In genomic region chr22:17882162-17882561, GRCh38 we compare ENCODE assay signal across 21 cellular contexts.
A peak's percentile ranks its signal among the peaks of the same experiment; 100 is the strongest.
DNase-seq lines count a peak whose midpoint lies in the region; ATAC-seq lines count a peak whose summit lies in the region.
"Had no signal": no experiment of that assay in that cellular context is flagged by ENCODE, and none has a peak within 500 bp of the region (broad histone marks: within the 10 kb centered on the region; RNA-seq: fewer than 3 reads in every experiment).

No MANE protein-coding gene starts in this region.

- no peak overlapping the region for H2AFZ ChIP-seq in neuronal stem cell (ENCODE audit: low read length)
- H2AFZ ChIP-seq: GM23248 had no signal

- peaks cover 0 to 37% (median 11%) of the 10 kb centered on the region in 11 experiments; a peak in 9 of 22 replicates for H4K20me1 ChIP-seq in BLaER1 treated with 17β-estradiol and CSF1 and Interleukin-3, amounts not matched to agents 10 nM and 100 nM

- peaks cover 49 to 91% (median 63%) of the 10 kb centered on the region in 11 experiments; a peak in 21 of 22 replicates for H3K36me3 ChIP-seq in BLaER1 treated with 17β-estradiol and CSF1 and Interleukin-3, amounts not matched to agents 10 nM and 100 nM
- peaks cover 22 to 58% of the 10 kb centered on the region in 2 donors for H3K36me3 ChIP-seq in neuronal stem cell (replicated peaks in 1 of 2; ENCODE audit: control insufficient read depth in 2 of 2, insufficient read depth in 2 of 2, low read length in 2 of 2)

- H3K27me3 ChIP-seq in BLaER1 treated with 17β-estradiol and CSF1 and Interleukin-3, amounts not matched to agents 10 nM and 100 nM, result no peaks in the 10 kb centered on the region
- H3K27me3 ChIP-seq in neuronal stem cell (ENCODE audit: control insufficient read depth in 3 of 3, insufficient read depth in 3 of 3, low read depth in 1 of 3, low read length in 3 of 3), result no peaks in the 10 kb centered on the region
- H3K27me3 ChIP-seq: SJSA1 had no signal

- peaks cover 0 to 2% (median 0%) of the 10 kb centered on the region in 11 experiments; a peak in 1 of 22 replicates for H3K9me3 ChIP-seq in BLaER1 treated with 17β-estradiol and CSF1 and Interleukin-3, amounts not matched to agents 10 nM and 100 nM (replicated peaks in 1 of 11)
- no peaks in the 10 kb centered on the region for H3K9me3 ChIP-seq in T-helper 17 cell (ENCODE audit: control insufficient read depth, low read length, poor library complexity, severe bottlenecking)
- no peaks in the 10 kb centered on the region for H3K9me3 ChIP-seq in neuronal stem cell (replicated peaks in 1 of 2; ENCODE audit: control insufficient read depth in 2 of 2, insufficient read depth in 1 of 2, low read depth in 1 of 2, low read length in 2 of 2)
- H3K9me3 ChIP-seq: SJSA1 had no signal

- no peak overlapping the region for H2BK5ac ChIP-seq in neuronal stem cell (ENCODE audit: low read length)

- peak overlapping the region in 6 of 11 experiments; percentile 24 to 58 (median 37); a peak in 10 of 22 replicates for H3K4me2 ChIP-seq in BLaER1 treated with 17β-estradiol and CSF1 and Interleukin-3, amounts not matched to agents 10 nM and 100 nM
- H3K4me2 ChIP-seq in neuronal stem cell (ENCODE audit: insufficient read depth, low read length, poor library complexity, severe bottlenecking), result no peak overlapping the region

- H3K36me3 Mint-ChIP-seq in T-helper 17 cell (ENCODE audit: low read depth), result peaks cover 12% of the 10 kb centered on the region

- peaks cover 11% of the 10 kb centered on the region for H3K4me1 Mint-ChIP-seq in T-helper 17 cell
- H3K4me1 Mint-ChIP-seq: CD4-positive, CD25-positive, alpha-beta regulatory T cell had no signal

- H3K4me3 ChIP-seq in BLaER1 treated with 17β-estradiol and CSF1 and Interleukin-3, amounts not matched to agents 10 nM and 100 nM, result no peak overlapping the region
- H3K4me3 ChIP-seq in neuronal stem cell (ENCODE audit: low read length in 2 of 2), result no peak overlapping the region
- H3K4me3 ChIP-seq: GM23248, SJSA1 had no signal

- H3K27ac ChIP-seq in BLaER1 treated with 17β-estradiol and CSF1 and Interleukin-3, amounts not matched to agents 10 nM and 100 nM, result no peak overlapping the region
- no peak overlapping the region for H3K27ac ChIP-seq in neuronal stem cell (replicated peaks; ENCODE audit: low read length)
- H3K27ac ChIP-seq: GM23248, SJSA1 had no signal

- no peak overlapping the region for H3K18ac ChIP-seq in neuronal stem cell (ENCODE audit: low read length)

- no peaks in the 10 kb centered on the region for H3K27me3 Mint-ChIP-seq in T-helper 17 cell
- H3K27me3 Mint-ChIP-seq: CD4-positive, CD25-positive, alpha-beta regulatory T cell had no signal

- peaks cover 0 to 23% (median 14%) of the 10 kb centered on the region in 10 experiments; a peak in 13 of 20 replicates for H3K4me1 ChIP-seq in BLaER1 treated with 17β-estradiol and CSF1 and Interleukin-3, amounts not matched to agents 10 nM and 100 nM
- no peaks in the 10 kb centered on the region for H3K4me1 ChIP-seq in neuronal stem cell (ENCODE audit: control insufficient read depth in 2 of 2, insufficient read depth in 1 of 2, low read depth in 1 of 2, low read length in 2 of 2)
- H3K4me1 ChIP-seq: SJSA1 had no signal

- no peak overlapping the region for H3K23ac ChIP-seq in neuronal stem cell (ENCODE audit: low read depth, low read length, poor library complexity)

- no peak overlapping the region for H3K4me3 Mint-ChIP-seq in T-helper 17 cell
- H3K4me3 Mint-ChIP-seq: CD4-positive, CD25-positive, alpha-beta regulatory T cell had no signal

- no peak for ATAC-seq in T-helper 17 cell

- no peak overlapping the region for H3K4ac ChIP-seq in neuronal stem cell (ENCODE audit: low read length)

- peak overlapping the region in 1 of 11 experiments; percentile 35; a peak in 2 of 22 replicates for H3K9ac ChIP-seq in BLaER1 treated with 17β-estradiol and CSF1 and Interleukin-3, amounts not matched to agents 10 nM and 100 nM
- H3K9ac ChIP-seq in neuronal stem cell (ENCODE audit: low read depth, low read length, poor library complexity), result peak overlapping the region; percentile 64
- H3K9ac ChIP-seq: GM23248 had no signal

- no peak overlapping the region for H4K91ac ChIP-seq in neuronal stem cell (ENCODE audit: low read depth, low read length, poor library complexity)

- no peak overlapping the region for H2BK120ac ChIP-seq in neuronal stem cell (ENCODE audit: low read depth, low read length)

- peak overlapping the region; percentile 84 for H3K27ac Mint-ChIP-seq in T-helper 17 cell
- H3K27ac Mint-ChIP-seq: CD4-positive, CD25-positive, alpha-beta regulatory T cell had no signal

- H2BK15ac ChIP-seq in neuronal stem cell (ENCODE audit: low read length), result no peak overlapping the region

- no peak overlapping the region for H2BK12ac ChIP-seq in neuronal stem cell (ENCODE audit: low read length)

- no CpG with 5 or more reads among the region's 2 CpGs for WGBS in neuronal stem cell (ENCODE audit: extremely low coverage in 2 of 2, insufficient read length in 2 of 2, insufficient replicate concordance in 1 of 2), 2 donors

- H3K79me1 ChIP-seq in neuronal stem cell (ENCODE audit: low read depth, low read length), result no peaks in the 10 kb centered on the region

- no peak overlapping the region for H4K8ac ChIP-seq in neuronal stem cell (ENCODE audit: low read depth, low read length)

- no peak overlapping the region for H3K14ac ChIP-seq in neuronal stem cell (ENCODE audit: low read length)

- no peak overlapping the region for H2AK5ac ChIP-seq in neuronal stem cell (ENCODE audit: low read depth, low read length)

- peak; percentile 14 for DNase-seq in M059J (ENCODE audit: low read depth)
- DNase-seq in T-helper 17 cell, result no peak
- no peak for DNase-seq in neuronal stem cell (ENCODE audit: low spot score)
- no peak for DNase-seq in HuH-7.5 (ENCODE audit: low spot score)
- no peak for DNase-seq in NCI-H1105 (lab: John Stamatoyannopoulos, UW)
- no peak for DNase-seq in central memory CD4-positive, alpha-beta T cell
- DNase-seq in SW 1271 (lab: John Stamatoyannopoulos, UW), result no peak
- DNase-seq: AML-193; CD4-positive, CD25-positive, alpha-beta regulatory T cell; COR-L47; GM23248; HCEC 1CT; Kasumi-1; MM.1S; NCI-H1048; NCI-H1436; NCI-H187 treated with DMSO at 0.1 percent for 48 hours; NCI-H510A treated with DMSO at 0.1 percent for 48 hours; NCI-H748 treated with DMSO at 0.1 percent for 48 hours had no signal
